Comparison of ENCODE assay signal across 8 cellular contexts in the genomic region with DNA sequence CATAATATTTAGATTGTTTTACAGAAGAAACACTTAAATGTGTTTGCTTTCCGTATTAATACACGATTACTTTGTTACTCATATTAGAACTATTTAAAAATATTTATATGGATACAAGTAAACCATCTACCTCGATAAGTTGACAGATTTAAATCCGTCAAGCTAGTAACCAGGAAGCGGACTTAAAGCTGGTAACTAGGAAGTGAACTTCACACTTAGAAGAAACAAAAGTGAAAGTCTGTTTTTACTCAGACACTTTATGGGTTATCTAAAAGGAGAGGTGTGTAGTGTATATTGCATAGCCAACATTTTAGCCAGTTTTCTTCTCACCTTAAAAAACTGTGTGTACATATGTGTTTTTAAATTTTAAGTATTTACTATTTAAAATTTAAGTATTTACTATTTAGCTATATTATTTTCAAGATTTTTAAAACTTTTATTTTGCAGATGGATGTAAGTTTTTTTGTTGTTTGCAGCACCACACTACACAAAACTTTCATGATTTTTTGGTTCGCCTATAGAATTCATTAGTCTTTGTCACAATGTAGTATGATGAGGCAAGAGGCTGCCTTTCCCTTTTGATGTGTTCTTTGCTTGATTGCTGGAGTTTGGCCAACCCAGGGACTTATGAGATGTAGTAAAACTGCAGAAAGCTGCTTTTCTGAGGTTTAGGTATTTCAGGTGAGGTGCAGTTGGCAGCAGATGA. TPM values are rescaled to one million over a fixed set of nuclear protein-coding genes. Genes with fewer than 3 reads are reported as not detected.
DNase-seq lines count a peak whose midpoint lies in the region; ATAC-seq and TF ChIP-seq lines count a peak whose summit lies in the region.

No MANE protein-coding gene starts in this region.

- DNase-seq in activated CD8-positive, alpha-beta memory T cell treated with anti-CD3 and anti-CD28 coated beads, Interleukin-2, amount 10 ng/mL, durations not matched to agents 7 days and 5 days: no peak
- no peak for DNase-seq in activated CD8-positive, alpha-beta memory T cell treated with anti-CD3 and anti-CD28 coated beads, Interleukin-2, amount 50 U/mL, for 48 hours
- DNase-seq in HEK293T (ENCODE audit: extremely low spot score): no peak
- peak; percentile 45 for DNase-seq in M059J (ENCODE audit: low read depth)
- DNase-seq in adipocyte (ENCODE audit: low read depth): peak; percentile 24
- DNase-seq in left kidney (ENCODE audit: low read depth, low spot score): peak; percentile 53
- DNase-seq in uterus: no peak
- no peak for DNase-seq in 8988T

- peak overlapping the region; percentile 97 for H3K9ac ChIP-seq in adipocyte (ENCODE audit: low read length)

- H3K27ac Mint-ChIP-seq in activated CD8-positive, alpha-beta memory T cell treated with anti-CD3 and anti-CD28 coated beads, Interleukin-2, amount 10 ng/mL, durations not matched to agents 7 days and 5 days: peak overlapping the region; percentile 94

- H3K4me1 Mint-ChIP-seq in activated CD8-positive, alpha-beta memory T cell treated with anti-CD3 and anti-CD28 coated beads, Interleukin-2, amount 10 ng/mL, durations not matched to agents 7 days and 5 days: peaks cover 44% of the 10 kb centered on the region

- TF ChIP-seq POLR2A in uterus (IDR thresholded peaks at IDR 0.05): no peak

- TF ChIP-seq CTCF in uterus (IDR thresholded peaks at IDR 0.05): no peak

- intact Hi-C loops in uterus (cut with DNase I; ENCODE audit: low total_unique reads): no loop called here

- POLR2A ChIA-PET in HEK293T (lab: Yijun Ruan, JAX): interaction anchor here (1.5 kb wide), 1 partner anchor 61 kb away, joined by 4 read pairs; no protein-coding TSS in a partner anchor

- peaks cover 16% of the 10 kb centered on the region for H3K36me3 Mint-ChIP-seq in activated CD8-positive, alpha-beta memory T cell treated with anti-CD3 and anti-CD28 coated beads, Interleukin-2, amount 10 ng/mL, durations not matched to agents 7 days and 5 days

- H3K27ac ChIP-seq in uterus: peak overlapping the region; percentile 44 to 94

- no peaks in the 10 kb centered on the region for H3K27me3 ChIP-seq in adipocyte (replicated peaks; ENCODE audit: control insufficient read depth, insufficient read depth, low read length)
- no peaks in the 10 kb centered on the region for H3K27me3 ChIP-seq in uterus

- H3K9me3 Mint-ChIP-seq in activated CD8-positive, alpha-beta memory T cell treated with anti-CD3 and anti-CD28 coated beads, Interleukin-2, amount 10 ng/mL, durations not matched to agents 7 days and 5 days (ENCODE audit: low read depth): no peaks in the 10 kb centered on the region

- peak; percentile 21 for ATAC-seq in activated CD8-positive, alpha-beta memory T cell treated with anti-CD3 and anti-CD28 coated beads, Interleukin-2, amount 10 ng/mL, durations not matched to agents 7 days and 5 days

- peak overlapping the region; percentile 99 for H3K4me3 ChIP-seq in adipocyte (ENCODE audit: low read length)
- H3K4me3 ChIP-seq in uterus: peak overlapping the region; percentile 49 to 97

- CTCF ChIA-PET in activated CD8-positive, alpha-beta memory T cell treated with anti-CD3 and anti-CD28 coated beads, Interleukin-2, amount 10 ng/mL, durations not matched to agents 7 days and 5 days (lab: Charles Lee): no interaction called here
- CTCF ChIA-PET in HEK293T (lab: Yijun Ruan, JAX): no interaction called here

- H3K4me1 ChIP-seq in adipocyte (ENCODE audit: control insufficient read depth, insufficient read depth, low read length) (peaks cover 28% of the 10 kb centered on the region), uterus (peaks cover 0 to 7% of the 10 kb centered on the region in 2 donors)

- H3K4me3 Mint-ChIP-seq in activated CD8-positive, alpha-beta memory T cell treated with anti-CD3 and anti-CD28 coated beads, Interleukin-2, amount 10 ng/mL, durations not matched to agents 7 days and 5 days: peak overlapping the region; percentile 91

- H3K9me3 ChIP-seq in adipocyte (ENCODE audit: control insufficient read depth, low read length): no peaks in the 10 kb centered on the region
- no peaks in the 10 kb centered on the region for H3K9me3 ChIP-seq in uterus

- H3K27me3 Mint-ChIP-seq in activated CD8-positive, alpha-beta memory T cell treated with anti-CD3 and anti-CD28 coated beads, Interleukin-2, amount 10 ng/mL, durations not matched to agents 7 days and 5 days: peaks cover 7% of the 10 kb centered on the region

- no peaks in the 10 kb centered on the region for H3K36me3 ChIP-seq in adipocyte (ENCODE audit: control insufficient read depth, insufficient read depth, low read length, severe bottlenecking)
- no peaks in the 10 kb centered on the region for H3K36me3 ChIP-seq in uterus

TF ChIP-seq in HEK293T, 16 proteins besides CTCF, POLR2A, EP300 and RAD21:
- peak; percentile 62 for TF ChIP-seq PKNOX1 (IDR thresholded peaks at IDR 0.05)
- no peak for TF ChIP-seq CTBP1 (IDR thresholded peaks at IDR 0.05; ENCODE audit: borderline replicate concordance)
- TF ChIP-seq FOXA1 (IDR thresholded peaks at IDR 0.05): no peak

RNA-seq across cellular contexts. Expression of gene USP25, which starts 2.7 kb away (rescaled TPM):
- 10 to 100 TPM; 43.2 to 58.0 TPM for total RNA-seq in activated CD8-positive, alpha-beta memory T cell treated with anti-CD3 and anti-CD28 coated beads, Interleukin-2, amount 10 ng/mL, durations not matched to agents 7 days and 5 days
- total RNA-seq in M059J (2014; rRNA removed; shearing (Covaris generic)): 13.4 and 23.2 TPM in 2 replicates
- total RNA-seq in uterus: 10 to 100 TPM; 34.6 to 97.5 (median 63.5) TPM

Comparison
In these comparisons a context has a peak if more than half of its experiments do, and no peak if none do; other contexts are left out.
1. DNase-seq: peak in M059J (single experiment), adipocyte (single experiment) and left kidney (single experiment); none in activated CD8-positive, alpha-beta memory T cell treated with anti-CD3 and anti-CD28 coated beads, Interleukin-2, amount 10 ng/mL, durations not matched to agents 7 days and 5 days (single experiment), activated CD8-positive, alpha-beta memory T cell treated with anti-CD3 and anti-CD28 coated beads, Interleukin-2, amount 50 U/mL, for 48 hours (single experiment), HEK293T (single experiment), uterus (0 of 2) and 8988T (single experiment).